In genomic region chr19:8655340-8655709, GRCh38 we compare ENCODE assay signal across 9 cellular contexts. TPM values are rescaled to one million over a fixed set of nuclear protein-coding genes. Genes with fewer than 3 reads are reported as not detected.
A peak's percentile ranks its signal among the peaks of the same experiment; 100 is the strongest.
DNase-seq lines count a peak whose midpoint lies in the region; ATAC-seq and TF ChIP-seq lines count a peak whose summit lies in the region.
"Had no signal": no experiment of that assay in that cellular context is flagged by ENCODE, and none has a peak within 500 bp of the region (broad histone marks: within the 10 kb centered on the region; RNA-seq: fewer than 3 reads in every experiment).

No MANE protein-coding gene starts in this region.

- intact Hi-C loops in Calu3 (cut with micrococcal nuclease; ENCODE audit: unreplicated experiment) = loop anchor here (2.0 to 10.0 kb wide), 2 partner anchors 179 to 425 kb away; partner anchors contain the start of genes MBD3L1 and ZNF558

- CTCF ChIA-PET in Calu3 (lab: Charles Lee) = no interaction called here

- peaks cover 8% of the 10 kb centered on the region for H3K4me1 Mint-ChIP-seq in Calu3 (ENCODE audit: low read depth, unreplicated experiment)
- peaks cover 15% of the 10 kb centered on the region for H3K4me1 Mint-ChIP-seq in activated T-cell treated with anti-CD3 and anti-CD28 coated beads, Interleukin-2, amount 50 U/mL, for 4 hours (ENCODE audit: low read depth)
- peaks cover 19 to 29% (median 23%) of the 10 kb centered on the region in 4 donors for H3K4me1 Mint-ChIP-seq in naive thymus-derived CD8-positive, alpha-beta T cell

- no peak overlapping the region for H3K9ac ChIP-seq in OCI-LY3 (ENCODE audit: low read length)

- H3K36me3 Mint-ChIP-seq in Calu3 (ENCODE audit: insufficient read depth, unreplicated experiment) = no peaks in the 10 kb centered on the region
- no peaks in the 10 kb centered on the region for H3K36me3 Mint-ChIP-seq in activated T-cell treated with anti-CD3 and anti-CD28 coated beads, Interleukin-2, amount 50 U/mL, for 4 hours (ENCODE audit: insufficient read depth)
- no peaks in the 10 kb centered on the region for H3K36me3 Mint-ChIP-seq in naive thymus-derived CD8-positive, alpha-beta T cell

- peak overlapping the region; percentile 92 for H3K4me2 ChIP-seq in OCI-LY3 (ENCODE audit: low read length)

- peak; percentile 48 to 58 for ATAC-seq in activated T-cell treated with anti-CD3 and anti-CD28 coated beads, Interleukin-2, amount 50 U/mL, for 4 hours
- peak; percentile 78 to 79 for ATAC-seq in naive thymus-derived CD8-positive, alpha-beta T cell
- ATAC-seq in HG02981 (IDR thresholded peaks at IDR 0.05; ENCODE audit: unreplicated experiment) = no peak

- H3K9me3 Mint-ChIP-seq in Calu3 (ENCODE audit: low read depth, unreplicated experiment) = no peaks in the 10 kb centered on the region
- H3K9me3 Mint-ChIP-seq in activated T-cell treated with anti-CD3 and anti-CD28 coated beads, Interleukin-2, amount 50 U/mL, for 4 hours = no peaks in the 10 kb centered on the region
- H3K9me3 Mint-ChIP-seq in naive thymus-derived CD8-positive, alpha-beta T cell = no peaks in the 10 kb centered on the region

- POLR2A ChIA-PET in naive thymus-derived CD8-positive, alpha-beta T cell (lab: Charles Lee) = interaction anchor here (0.7 kb wide), 1 partner anchor 8 kb away, joined by 3 read pairs; no protein-coding TSS in a partner anchor

- no TSS peak for BruUV-seq in Calu3 (replicated peaks; lab: Mats Ljungman, UMichigan)

- H3K27ac Mint-ChIP-seq in Calu3 (ENCODE audit: unreplicated experiment) = no peak overlapping the region
- peak overlapping the region in 3 of 10 donors; percentile 35 to 73 (median 48) for H3K27ac Mint-ChIP-seq in naive thymus-derived CD8-positive, alpha-beta T cell

- peaks cover 6% of the 10 kb centered on the region; the same call in 1 of the 2 replicates for H3K4me1 ChIP-seq in OCI-LY3 (ENCODE audit: low read length)

- DNase-seq in Calu3 (no peak), SIG-M5 (lab: John Stamatoyannopoulos, UW) (no peak), RKO (ENCODE audit: low spot score) (no peak), HT-29 (ENCODE audit: low spot score) (no peak)
- peak; percentile 34 for DNase-seq in activated T-cell treated with anti-CD3 and anti-CD28 coated beads, Interleukin-2, amount 50 U/mL, for 4 hours
- DNase-seq in naive thymus-derived CD8-positive, alpha-beta T cell = peak in 8 of 10 donors; percentile 17 to 66 (median 38)

- H3K79me2 ChIP-seq in OCI-LY3 (ENCODE audit: low read length) = no peaks in the 10 kb centered on the region

- H2AFZ ChIP-seq in OCI-LY3 (ENCODE audit: low read depth, low read length) = peak overlapping the region; percentile 100

- no peaks in the 10 kb centered on the region for H3K36me3 ChIP-seq in OCI-LY3 (replicated peaks; ENCODE audit: low read depth, low read length)

- H4K20me1 ChIP-seq in OCI-LY3 (ENCODE audit: insufficient read depth, low read length) = no peaks in the 10 kb centered on the region

- H3K4me3 ChIP-seq in OCI-LY3 (ENCODE audit: low read length) = 0 out of 2 replicates have a peak overlapping the region, but pooled peaks have one; percentile 71

- peak overlapping the region; percentile 4 for H3K4me3 Mint-ChIP-seq in Calu3 (ENCODE audit: low read depth, unreplicated experiment)
- peak overlapping the region; percentile 40 for H3K4me3 Mint-ChIP-seq in activated T-cell treated with anti-CD3 and anti-CD28 coated beads, Interleukin-2, amount 50 U/mL, for 4 hours
- peak overlapping the region in 9 of 10 donors; percentile 39 to 77 (median 63) for H3K4me3 Mint-ChIP-seq in naive thymus-derived CD8-positive, alpha-beta T cell

- TF ChIP-seq CTCF in Calu3 (IDR thresholded peaks at IDR 0.05; ENCODE audit: unreplicated experiment) (no peak), OCI-LY3 (IDR thresholded peaks at IDR 0.05; ENCODE audit: low read depth, low read length) (no peak)

- H3K27me3 ChIP-seq in OCI-LY3 (ENCODE audit: low read depth, low read length) = no peaks in the 10 kb centered on the region

- H3K27ac ChIP-seq in OCI-LY3 (ENCODE audit: low read length) = no peak overlapping the region

- no peaks in the 10 kb centered on the region for H3K9me3 ChIP-seq in OCI-LY3 (ENCODE audit: insufficient read depth, low read length)

- peaks cover 66% of the 10 kb centered on the region for H3K27me3 Mint-ChIP-seq in Calu3 (ENCODE audit: unreplicated experiment)
- peaks cover 3% of the 10 kb centered on the region for H3K27me3 Mint-ChIP-seq in activated T-cell treated with anti-CD3 and anti-CD28 coated beads, Interleukin-2, amount 50 U/mL, for 4 hours (ENCODE audit: low read depth)
- H3K27me3 Mint-ChIP-seq in naive thymus-derived CD8-positive, alpha-beta T cell = no peaks in the 10 kb centered on the region

RNA-seq across cellular contexts. Expression of gene NFILZ, which starts 24.9 kb away (rescaled TPM):
- total RNA-seq in Calu3 (2022) = not detected in 2 replicates
- not detected for total RNA-seq in activated T-cell treated with anti-CD3 and anti-CD28 coated beads, Interleukin-2, amount 50 U/mL, for 4 hours
- total RNA-seq in naive thymus-derived CD8-positive, alpha-beta T cell = not detected
- not detected for polyA plus RNA-seq in naive thymus-derived CD8-positive, alpha-beta T cell
- not detected in 2 replicates for total RNA-seq in HT-29 (2014; rRNA removed; shearing (Covaris generic))
- total RNA-seq: urinary bladder had no signal
- polyA plus RNA-seq: urinary bladder had no signal

RNA-seq across cellular contexts. Expression of gene ACTL9, which starts 43.3 kb away (rescaled TPM):
- not detected in 2 replicates for total RNA-seq in Calu3 (2022)
- not detected for total RNA-seq in activated T-cell treated with anti-CD3 and anti-CD28 coated beads, Interleukin-2, amount 50 U/mL, for 4 hours
- not detected for total RNA-seq in naive thymus-derived CD8-positive, alpha-beta T cell
- polyA plus RNA-seq in naive thymus-derived CD8-positive, alpha-beta T cell = not detected
- total RNA-seq in HT-29 (2014; rRNA removed; shearing (Covaris generic)) = not detected in 2 replicates
- total RNA-seq: urinary bladder had no signal
- polyA plus RNA-seq: urinary bladder had no signal

RNA-seq across cellular contexts. Expression of gene ADAMTS10, which starts 44.8 kb away (rescaled TPM):
- total RNA-seq in Calu3 (2022) = 0.76 TPM in 1 of 2 replicates, not detected in the other
- total RNA-seq in activated T-cell treated with anti-CD3 and anti-CD28 coated beads, Interleukin-2, amount 50 U/mL, for 4 hours = 1 to 10 TPM; 1.1 to 3.1 (median 1.5) TPM
- total RNA-seq in naive thymus-derived CD8-positive, alpha-beta T cell = 100 to 1,000 TPM; 190 to 196 TPM
- 1 to 10 TPM; 1.2 to 3.4 (median 2.0) TPM for polyA plus RNA-seq in naive thymus-derived CD8-positive, alpha-beta T cell
- not detected in 2 replicates for total RNA-seq in HT-29 (2014; rRNA removed; shearing (Covaris generic))

Comparison
In these comparisons a context has a peak if more than half of its experiments do, and no peak if none do; other contexts are left out.
1. DNase-seq: peak in activated T-cell treated with anti-CD3 and anti-CD28 coated beads, Interleukin-2, amount 50 U/mL, for 4 hours (single experiment) and naive thymus-derived CD8-positive, alpha-beta T cell (8 of 10); none in Calu3 (single experiment), SIG-M5 (single experiment), RKO (single experiment) and HT-29 (single experiment).
2. H3K4me3 Mint-ChIP-seq: peak in every context shown above with its lines; median percentile 63 in naive thymus-derived CD8-positive, alpha-beta T cell; 40 in activated T-cell treated with anti-CD3 and anti-CD28 coated beads, Interleukin-2, amount 50 U/mL, for 4 hours; 4 in Calu3.
3. RNA of gene ADAMTS10, which starts 44.8 kb away (total RNA-seq): 190 to 196 TPM in naive thymus-derived CD8-positive, alpha-beta T cell; 1.1 to 3.1 TPM in activated T-cell treated with anti-CD3 and anti-CD28 coated beads, Interleukin-2, amount 50 U/mL, for 4 hours, 0.76 TPM in Calu3 and not detected in HT-29; every median in the first group is over 10 times any median in the second.